ENCODE assay signal across 3 cellular contexts in the genomic region with DNA sequence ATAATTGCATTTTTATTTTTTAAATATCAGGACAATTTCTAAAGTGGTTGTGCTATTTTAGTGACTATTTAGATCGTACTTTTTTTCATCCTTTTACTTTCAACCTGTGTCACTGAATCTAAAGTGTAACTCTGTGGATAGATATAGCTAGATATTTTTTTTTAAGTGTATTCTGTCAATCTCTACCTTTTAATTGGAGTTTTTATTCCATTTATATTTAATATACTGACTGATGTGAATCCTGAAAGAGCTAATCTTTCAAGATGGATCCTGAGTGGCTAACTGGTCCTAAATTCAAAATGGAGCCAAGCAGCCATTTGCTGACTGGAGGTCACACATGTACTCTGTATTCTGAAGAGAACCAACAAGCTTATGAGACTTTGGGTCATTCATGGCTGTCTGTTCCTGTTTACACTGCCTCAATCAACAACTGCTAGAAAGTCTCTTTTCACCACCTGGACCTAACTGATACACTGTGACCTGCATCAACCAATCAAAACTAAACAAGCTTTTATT.
TF ChIP-seq lines count a peak whose summit lies in the region.

No MANE protein-coding gene starts in this region.

TF ChIP-seq in HEK293, 187 proteins besides CTCF, POLR2A, EP300 and RAD21:
- no peak for TF ChIP-seq MZF1 (tag by site-specific recombination; IDR thresholded peaks at IDR 0.05; ENCODE audit: borderline replicate concordance)
- peak; percentile 66 for TF ChIP-seq SETDB1 (IDR thresholded peaks at IDR 0.05; ENCODE audit: insufficient read length, low read length)
- TF ChIP-seq ZNF658 (tag by site-specific recombination; IDR thresholded peaks at IDR 0.05), result no peak
- TF ChIP-seq, protein P1, sequence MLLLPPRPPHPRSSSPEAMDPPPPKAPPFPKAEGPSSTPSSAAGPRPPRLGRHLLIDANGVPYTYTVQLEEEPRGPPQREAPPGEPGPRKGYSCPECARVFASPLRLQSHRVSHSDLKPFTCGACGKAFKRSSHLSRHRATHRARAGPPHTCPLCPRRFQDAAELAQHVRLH (tag by site-specific recombination; IDR thresholded peaks at IDR 0.05), result no peak
- no peak for TF ChIP-seq BCL11A (tag by site-specific recombination; IDR thresholded peaks at IDR 0.05; ENCODE audit: low read depth)
TF ChIP-seq in HEK293: peak in this region for 1.

TF ChIP-seq in GM12878, 131 proteins besides CTCF, POLR2A, EP300 and RAD21:
- TF ChIP-seq, protein P2, sequence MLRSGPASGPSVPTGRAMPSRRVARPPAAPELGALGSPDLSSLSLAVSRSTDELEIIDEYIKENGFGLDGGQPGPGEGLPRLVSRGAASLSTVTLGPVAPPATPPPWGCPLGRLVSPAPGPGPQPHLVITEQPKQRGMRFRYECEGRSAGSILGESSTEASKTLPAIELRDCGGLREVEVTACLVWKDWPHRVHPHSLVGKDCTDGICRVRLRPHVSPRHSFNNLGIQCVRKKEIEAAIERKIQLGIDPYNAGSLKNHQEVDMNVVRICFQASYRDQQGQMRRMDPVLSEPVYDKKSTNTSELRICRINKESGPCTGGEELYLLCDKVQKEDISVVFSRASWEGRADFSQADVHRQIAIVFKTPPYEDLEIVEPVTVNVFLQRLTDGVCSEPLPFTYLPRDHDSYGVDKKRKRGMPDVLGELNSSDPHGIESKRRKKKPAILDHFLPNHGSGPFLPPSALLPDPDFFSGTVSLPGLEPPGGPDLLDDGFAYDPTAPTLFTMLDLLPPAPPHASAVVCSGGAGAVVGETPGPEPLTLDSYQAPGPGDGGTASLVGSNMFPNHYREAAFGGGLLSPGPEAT (IDR thresholded peaks at IDR 0.05; ENCODE audit: low read depth), result no peak
- TF ChIP-seq ATF7 (IDR thresholded peaks at IDR 0.05; ENCODE audit: low read depth), result no peak
- no peak for TF ChIP-seq NR2F1 (conservative IDR thresholded peaks at IDR 0.05)
- no peak for TF ChIP-seq BRCA1 (IDR thresholded peaks at IDR 0.05; ENCODE audit: low read depth, low read length)
- TF ChIP-seq YY1 (IDR thresholded peaks at IDR 0.05; ENCODE audit: low read depth, low read length), result 0 out of 2 replicates have a peak, but pooled peaks have one; percentile 55
- no peak for TF ChIP-seq SIX5 (IDR thresholded peaks at IDR 0.05; ENCODE audit: low read depth, low read length, severe bottlenecking)

TF ChIP-seq in H1, 55 proteins besides CTCF, POLR2A, EP300 and RAD21:
- TF ChIP-seq SRF (IDR thresholded peaks at IDR 0.05; ENCODE audit: low read depth, low read length) (no peak), TAF7 (optimal IDR thresholded peaks at IDR 0.05; ENCODE audit: borderline replicate concordance, low read depth, low read length) (peak; percentile 16), CTBP2 (IDR thresholded peaks at IDR 0.05; ENCODE audit: borderline replicate concordance, insufficient read depth, insufficient read length, low read length) (no peak), YY1 (IDR thresholded peaks at IDR 0.05; ENCODE audit: low read depth, low read length) (peak; percentile 78), RNF2 (IDR thresholded peaks at IDR 0.05; ENCODE audit: borderline replicate concordance, low read depth, low read length, missing control alignments, poor library complexity, severe bottlenecking) (no peak), TCF12 (IDR thresholded peaks at IDR 0.05; ENCODE audit: low read depth, low read length) (no peak), GABPA (IDR thresholded peaks at IDR 0.05; ENCODE audit: borderline replicate concordance, insufficient read depth, low read length) (no peak), BRCA1 (IDR thresholded peaks at IDR 0.05; ENCODE audit: low read depth, low read length) (no peak), SP4 (IDR thresholded peaks at IDR 0.05; ENCODE audit: low read length) (no peak)
